ENCODE assay signal across 1 cellular context in genomic region chr10:122044045-122044661, GRCh38.
TF ChIP-seq lines count a peak whose summit lies in the region.

No MANE protein-coding gene starts in this region.

TF ChIP-seq in H1, 55 proteins besides CTCF, POLR2A, EP300 and RAD21:
- TF ChIP-seq CBX8 (IDR thresholded peaks at IDR 0.05; ENCODE audit: borderline replicate concordance, low read depth, low read length) (no peak), PHF8 (conservative IDR thresholded peaks at IDR 0.05; ENCODE audit: low read depth, low read length) (no peak), TBP (IDR thresholded peaks at IDR 0.05; ENCODE audit: low read depth, low read length) (no peak), HDAC6 (IDR thresholded peaks at IDR 0.05; ENCODE audit: low read depth, low read length) (no peak), SRF (IDR thresholded peaks at IDR 0.05; ENCODE audit: low read depth, low read length) (peak; percentile 59; the same call in 1 of the 2 replicates), RBBP5 (IDR thresholded peaks at IDR 0.05; ENCODE audit: borderline replicate concordance, low read depth, low read length) (no peak), KDM4A (IDR thresholded peaks at IDR 0.05; ENCODE audit: low read depth, low read length, severe bottlenecking) (no peak), TAF7 (optimal IDR thresholded peaks at IDR 0.05; ENCODE audit: borderline replicate concordance, low read depth, low read length) (no peak), CEBPB (IDR thresholded peaks at IDR 0.05; ENCODE audit: low read depth, low read length) (no peak), SIN3A (conservative IDR thresholded peaks at IDR 0.05 in 1 of 2, IDR thresholded peaks at IDR 0.05 in 1 of 2; ENCODE audit: low read depth in 1 of 2, low read length in 2 of 2) (no peak), ZNF274 (IDR thresholded peaks at IDR 0.05; ENCODE audit: borderline replicate concordance, extremely low read depth, low read length) (no peak), CBX5 (IDR thresholded peaks at IDR 0.05; ENCODE audit: low read depth, low read length) (no peak), MAX (IDR thresholded peaks at IDR 0.05) (peak; percentile 65; the same call in 1 of the 2 replicates), CHD7 (IDR thresholded peaks at IDR 0.05; ENCODE audit: insufficient replicate concordance, low read length) (no peak), RXRA (IDR thresholded peaks at IDR 0.05; ENCODE audit: insufficient read depth, low read depth, low read length) (no peak)
TF ChIP-seq in H1: peak in this region for 2.
